ENCODE assay signal across 16 cellular contexts in the genomic region with DNA sequence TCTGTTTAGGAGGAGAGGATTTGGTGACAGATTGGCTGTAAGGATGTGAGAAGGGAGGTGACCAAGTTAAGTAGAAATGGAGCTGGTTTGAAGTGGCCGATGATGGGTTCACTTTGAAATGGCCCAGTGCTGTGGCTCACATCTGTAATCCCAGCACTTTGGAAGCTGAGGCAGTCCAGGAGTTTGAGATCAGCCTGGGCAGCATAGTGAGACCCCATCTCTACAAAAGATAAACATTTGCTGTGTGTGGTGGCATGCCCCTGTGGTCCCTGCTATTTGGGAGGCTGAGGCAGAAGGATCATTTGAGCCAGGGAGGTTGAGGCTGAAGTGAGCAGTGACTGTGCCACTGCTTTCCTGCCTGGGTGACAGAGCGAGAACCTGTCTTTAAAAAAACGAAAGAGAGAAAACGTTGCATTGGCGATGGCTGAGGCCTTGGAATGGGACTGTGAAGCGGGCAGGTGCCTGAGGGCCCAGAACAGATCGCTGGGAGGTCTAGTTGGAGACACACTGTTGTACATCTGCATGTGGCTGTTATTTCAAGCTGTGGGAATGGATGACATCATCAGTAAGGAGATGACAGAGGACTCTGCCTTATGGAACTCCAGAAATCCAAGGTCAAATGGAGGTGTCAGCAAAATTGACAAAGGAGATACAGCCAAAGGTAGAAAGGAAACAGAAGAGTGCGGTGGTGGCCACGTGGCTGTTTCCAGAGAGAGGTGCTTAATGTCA. TPM values are rescaled to one million over a fixed set of nuclear protein-coding genes. Genes with fewer than 3 reads are reported as not detected.
"Had no signal": no experiment of that assay in that cellular context is flagged by ENCODE, and none has a peak within 500 bp of the region (broad histone marks: within the 10 kb centered on the region; RNA-seq: fewer than 3 reads in every experiment).

No MANE protein-coding gene starts in this region.

- H3K9me3 Mint-ChIP-seq: activated CD4-positive, alpha-beta T cell treated with anti-CD3 and anti-CD28 coated beads, Interleukin-2, amount 10 ng/mL, durations not matched to agents 7 days and 5 days; activated T-helper 2 cell treated with anti-CD3 and anti-CD28 coated beads, Interferon-gamma antibody, Interleukin-2, Interleukin-4, amounts not matched to agents 10 μg/mL and 5 μg/mL and 100 μg/mL, durations not matched to agents 14 hours and 24 hours and 36 hours; endodermal cell; mesothelial cell of epicardium; stimulated activated memory B cell treated with anti-CD40 and anti-IgM and Interleukin-4, amounts not matched to agents 10 μg/mL and 1 μg/mL and 100 μg/mL, for 72 hours had no signal

- ATAC-seq: gastroesophageal sphincter; heart right ventricle; left cardiac atrium; lower lobe of right lung; stimulated activated memory B cell treated with anti-CD40 and anti-IgM and Interleukin-4, amounts not matched to agents 10 μg/mL and 1 μg/mL and 100 μg/mL, for 72 hours had no signal

- H3K27ac Mint-ChIP-seq: activated CD4-positive, alpha-beta T cell treated with anti-CD3 and anti-CD28 coated beads, Interleukin-2, amount 10 ng/mL, durations not matched to agents 7 days and 5 days; activated T-helper 2 cell treated with anti-CD3 and anti-CD28 coated beads, Interferon-gamma antibody, Interleukin-2, Interleukin-4, amounts not matched to agents 10 μg/mL and 5 μg/mL and 100 μg/mL, durations not matched to agents 14 hours and 24 hours and 36 hours; endodermal cell; mesothelial cell of epicardium; stimulated activated memory B cell treated with anti-CD40 and anti-IgM and Interleukin-4, amounts not matched to agents 10 μg/mL and 1 μg/mL and 100 μg/mL, for 72 hours had no signal

- H3K4me3 Mint-ChIP-seq: activated CD4-positive, alpha-beta T cell treated with anti-CD3 and anti-CD28 coated beads, Interleukin-2, amount 10 ng/mL, durations not matched to agents 7 days and 5 days; endodermal cell; mesothelial cell of epicardium; stimulated activated memory B cell treated with anti-CD40 and anti-IgM and Interleukin-4, amounts not matched to agents 10 μg/mL and 1 μg/mL and 100 μg/mL, for 72 hours had no signal

- H3K27me3 Mint-ChIP-seq: activated CD4-positive, alpha-beta T cell treated with anti-CD3 and anti-CD28 coated beads, Interleukin-2, amount 10 ng/mL, durations not matched to agents 7 days and 5 days; stimulated activated memory B cell treated with anti-CD40 and anti-IgM and Interleukin-4, amounts not matched to agents 10 μg/mL and 1 μg/mL and 100 μg/mL, for 72 hours had no signal

- H3K27ac ChIP-seq: dorsolateral prefrontal cortex, gastroesophageal sphincter, heart right ventricle, lower lobe of right lung, tibial artery had no signal

- DNase-seq: activated CD4-positive, alpha-beta T cell treated with anti-CD3 and anti-CD28 coated beads, Interleukin-2, amount 10 ng/mL, durations not matched to agents 7 days and 5 days; activated CD8-positive, alpha-beta memory T cell treated with anti-CD3 and anti-CD28 coated beads, Interleukin-2, amount 50 U/mL, for 48 hours; endodermal cell; erythroblast; heart right ventricle; left cardiac atrium; lower lobe of right lung; nucleus accumbens; retina had no signal

RNA-seq across cellular contexts. Expression of gene SSTR2, which starts 33.6 kb away (rescaled TPM):
- total RNA-seq: activated CD4-positive, alpha-beta T cell treated with anti-CD3 and anti-CD28 coated beads, Interleukin-2, amount 10 ng/mL, durations not matched to agents 7 days and 5 days; bronchial epithelial cell had no signal
